In genomic region chr9:99171225-99172128, GRCh38 we compare ENCODE assay signal across 18 cellular contexts.
"Had no signal": no experiment of that assay in that cellular context is flagged by ENCODE, and none has a peak within 500 bp of the region (broad histone marks: within the 10 kb centered on the region; RNA-seq: fewer than 3 reads in every experiment).

No MANE protein-coding gene starts in this region.

- H3K4me3 Mint-ChIP-seq: activated CD4-positive, alpha-beta T cell treated with anti-CD3 and anti-CD28 coated beads, Interleukin-2, amount 10 ng/mL, durations not matched to agents 7 days and 5 days; T-helper 1 cell treated with Interleukin-12 subunit alpha and Interleukin-12 subunit beta and Interleukin-4 antibody, amounts not matched to agents 30 μg/mL and 1 μg/mL, for 36 hours had no signal

- H3K4me3 ChIP-seq: prostate gland, sigmoid colon, SK-N-MC had no signal

- H3K27me3 ChIP-seq: brain microvascular endothelial cell, sigmoid colon had no signal

- H3K9me3 ChIP-seq: prostate gland, sigmoid colon had no signal

- H3K27ac Mint-ChIP-seq: activated CD4-positive, alpha-beta T cell treated with anti-CD3 and anti-CD28 coated beads, Interleukin-2, amount 10 ng/mL, durations not matched to agents 7 days and 5 days; activated T-helper 2 cell treated with anti-CD3 and anti-CD28 coated beads, Interferon-gamma antibody, Interleukin-2, Interleukin-4, amounts not matched to agents 10 μg/mL and 5 μg/mL and 100 μg/mL, durations not matched to agents 14 hours and 24 hours and 36 hours; T-helper 1 cell treated with Interleukin-12 subunit alpha and Interleukin-12 subunit beta and Interleukin-4 antibody, amounts not matched to agents 30 μg/mL and 1 μg/mL, for 36 hours had no signal

- H3K9me3 Mint-ChIP-seq: activated CD4-positive, alpha-beta T cell treated with anti-CD3 and anti-CD28 coated beads, Interleukin-2, amount 10 ng/mL, durations not matched to agents 7 days and 5 days; activated T-helper 2 cell treated with anti-CD3 and anti-CD28 coated beads, Interferon-gamma antibody, Interleukin-2, Interleukin-4, amounts not matched to agents 10 μg/mL and 5 μg/mL and 100 μg/mL, durations not matched to agents 14 hours and 24 hours and 36 hours; T-helper 1 cell treated with Interleukin-12 subunit alpha and Interleukin-12 subunit beta and Interleukin-4 antibody, amounts not matched to agents 30 μg/mL and 1 μg/mL, for 36 hours had no signal

- H3K27me3 Mint-ChIP-seq: activated CD4-positive, alpha-beta T cell treated with anti-CD3 and anti-CD28 coated beads, Interleukin-2, amount 10 ng/mL, durations not matched to agents 7 days and 5 days had no signal

- DNase-seq: activated CD4-positive, alpha-beta T cell treated with anti-CD3 and anti-CD28 coated beads, Interleukin-2, amount 10 ng/mL, durations not matched to agents 7 days and 5 days; activated CD4-positive, CD25-positive, alpha-beta regulatory T cell; activated naive CD4-positive, alpha-beta T cell treated with anti-CD3 and anti-CD28 coated beads, Interleukin-2, amount 50 U/mL, for 16 hours; amniotic stem cell; brain microvascular endothelial cell; foreskin keratinocyte; head of caudate nucleus; islet precursor cell; nucleus accumbens; sigmoid colon; stimulated activated CD4-positive, alpha-beta T cell treated with anti-CD3 and anti-CD28 coated beads, Interleukin-2, amount 100 ng/mL, for 24 hours; stimulated activated naive CD4-positive, alpha-beta T cell treated with Interleukin-2 at 50 U/mL for 16 hours; trophoblast cell had no signal

- H3K27ac ChIP-seq: brain microvascular endothelial cell, foreskin keratinocyte, prostate gland, sigmoid colon, SK-N-MC had no signal

- ATAC-seq: left lobe of liver had no signal
